25 cellular contexts compared by ENCODE assay signal in genomic region chr7:120460928-120461327, GRCh38.
DNase-seq lines count a peak whose midpoint lies in the region; ATAC-seq, FAIRE-seq and TF ChIP-seq lines count a peak whose summit lies in the region.
"Had no signal": no experiment of that assay in that cellular context is flagged by ENCODE, and none has a peak within 500 bp of the region (broad histone marks: within the 10 kb centered on the region; RNA-seq: fewer than 3 reads in every experiment).

No MANE protein-coding gene starts in this region.

- no peak for TF ChIP-seq POLR2A in GM12892 (IDR thresholded peaks at IDR 0.05; ENCODE audit: low read depth, low read length)

- no peaks in the 10 kb centered on the region for H3K27me3 ChIP-seq in endodermal cell (ENCODE audit: control insufficient read depth, insufficient read depth, low read length, poor library complexity, severe bottlenecking)
- H3K27me3 ChIP-seq: BLaER1 treated with 17β-estradiol and CSF1 and Interleukin-3, amounts not matched to agents 10 nM and 100 nM; heart right ventricle; stomach had no signal

- no peaks in the 10 kb centered on the region for H3K27me3 Mint-ChIP-seq in endodermal cell (ENCODE audit: insufficient read depth)
- no peaks in the 10 kb centered on the region for H3K27me3 Mint-ChIP-seq in activated T-cell treated with anti-CD3 and anti-CD28 coated beads, Interleukin-2, amount 50 U/mL, for 72 hours (ENCODE audit: low read depth)

- H3K27ac Mint-ChIP-seq in endodermal cell = no peak overlapping the region
- H3K27ac Mint-ChIP-seq in activated T-cell treated with anti-CD3 and anti-CD28 coated beads, Interleukin-2, amount 50 U/mL, for 72 hours = no peak overlapping the region
- H3K27ac Mint-ChIP-seq: activated naive CD4-positive, alpha-beta T cell treated with anti-CD3 and anti-CD28 coated beads, Interleukin-2, amount 50 U/mL, for 72 hours; natural killer cell; T-helper 2 cell treated with Interferon-gamma antibody and Interleukin-4, amounts not matched to agents 5 μg/mL and 100 μg/mL, for 36 hours had no signal

- peaks cover 3% of the 10 kb centered on the region for H3K4me1 Mint-ChIP-seq in endodermal cell
- H3K4me1 Mint-ChIP-seq in activated T-cell treated with anti-CD3 and anti-CD28 coated beads, Interleukin-2, amount 50 U/mL, for 72 hours (ENCODE audit: low read depth) = no peaks in the 10 kb centered on the region
- H3K4me1 Mint-ChIP-seq: natural killer cell had no signal

- no peaks in the 10 kb centered on the region for H3K36me3 ChIP-seq in endodermal cell (ENCODE audit: control insufficient read depth, insufficient read depth, low read length)
- H3K36me3 ChIP-seq: heart right ventricle, stomach had no signal

- POLR2A ChIA-PET in RWPE1 (lab: Yijun Ruan, JAX; ENCODE audit: low non-redundant PET) = no interaction called here

- WGBS in endodermal cell (ENCODE audit: insufficient coverage in 1 of 2, insufficient read length in 1 of 2), 2 experiments = 55 to 65% methylated on average over 2 of the region's 2 CpGs

- no peak overlapping the region for H3K9ac ChIP-seq in endodermal cell (ENCODE audit: extremely low read depth, low read length, poor library complexity, severe bottlenecking)
- H3K9ac ChIP-seq: BLaER1 treated with 17β-estradiol and CSF1 and Interleukin-3, amounts not matched to agents 10 nM and 100 nM had no signal

- H3K4me3 ChIP-seq in endodermal cell (ENCODE audit: low read length) = no peak overlapping the region
- H3K4me3 ChIP-seq: BLaER1 treated with 17β-estradiol and CSF1 and Interleukin-3, amounts not matched to agents 10 nM and 100 nM; heart right ventricle; lung; stomach had no signal

- no peak for TF ChIP-seq CTCF in endodermal cell (conservative IDR thresholded peaks at IDR 0.05)
- no peak for TF ChIP-seq CTCF in RWPE1 (conservative IDR thresholded peaks at IDR 0.05; ENCODE audit: low read depth)

- peaks cover 20% of the 10 kb centered on the region for H3K9me3 ChIP-seq in endodermal cell (ENCODE audit: control insufficient read depth, low read length)

- peak; percentile 66 for FAIRE-seq in GM12892 (lab: Jason Lieb, UNC)
- FAIRE-seq: endothelial cell of umbilical vein, frontal cortex, urothelium cell line had no signal

- peaks cover 5% of the 10 kb centered on the region for H3K36me3 Mint-ChIP-seq in endodermal cell (ENCODE audit: low read depth)
- H3K36me3 Mint-ChIP-seq in activated T-cell treated with anti-CD3 and anti-CD28 coated beads, Interleukin-2, amount 50 U/mL, for 72 hours (ENCODE audit: insufficient read depth in 2 of 2) = peaks cover 0 to 4% of the 10 kb centered on the region in 2 donors
- H3K36me3 Mint-ChIP-seq: activated naive CD4-positive, alpha-beta T cell treated with anti-CD3 and anti-CD28 coated beads, Interleukin-2, amount 50 U/mL, for 72 hours had no signal

- DNase-seq in NCI-H1417 (lab: John Stamatoyannopoulos, UW) (peak in 2 of 3 experiments; percentile 33 to 77), NCI-H1417 treated with DMSO at 0.1 percent for 48 hours (lab: John Stamatoyannopoulos, UW) (no peak), GM12892 (ENCODE audit: insufficient read length) (no peak), endodermal cell (peak; percentile 49), RWPE1 (ENCODE audit: low spot score) (no peak), NCI-H128 (lab: John Stamatoyannopoulos, UW; ENCODE audit: unreplicated experiment) (no peak)
- no peak for DNase-seq in activated T-cell treated with anti-CD3 and anti-CD28 coated beads, Interleukin-2, amount 50 U/mL, for 72 hours
- DNase-seq: activated CD4-positive, alpha-beta T cell treated with anti-CD3 and anti-CD28 coated beads for 48 hours; HCEC 1CT; heart right ventricle; natural killer cell; NCI-H187; SHP77 treated with DMSO at 0.1 percent for 48 hours; stimulated activated CD4-positive, alpha-beta T cell treated with anti-CD3 and anti-CD28 coated beads, Interleukin-4, amount 100 ng/mL, for 1 hour; stomach had no signal

- H3K4me3 Mint-ChIP-seq in endodermal cell = no peak overlapping the region
- no peak overlapping the region for H3K4me3 Mint-ChIP-seq in activated T-cell treated with anti-CD3 and anti-CD28 coated beads, Interleukin-2, amount 50 U/mL, for 72 hours
- H3K4me3 Mint-ChIP-seq: natural killer cell; T-helper 2 cell treated with Interferon-gamma antibody and Interleukin-4, amounts not matched to agents 5 μg/mL and 100 μg/mL, for 36 hours had no signal

- H3K27ac ChIP-seq in endodermal cell (ENCODE audit: low read depth, low read length) (no peak overlapping the region), RWPE1 (no peak overlapping the region)
- H3K27ac ChIP-seq: 22Rv1; BLaER1 treated with 17β-estradiol and CSF1 and Interleukin-3, amounts not matched to agents 10 nM and 100 nM; heart right ventricle; stomach; VCaP had no signal

- CTCF ChIA-PET in RWPE1 (lab: Yijun Ruan, JAX) = no interaction called here

- peaks cover 22% of the 10 kb centered on the region for H3K9me3 Mint-ChIP-seq in endodermal cell
- H3K9me3 Mint-ChIP-seq in activated T-cell treated with anti-CD3 and anti-CD28 coated beads, Interleukin-2, amount 50 U/mL, for 72 hours = peaks cover 16% of the 10 kb centered on the region in 2 donors

- peak; percentile 39 for ATAC-seq in HG02885 (IDR thresholded peaks at IDR 0.05; ENCODE audit: poor library complexity, unreplicated experiment)
- ATAC-seq in activated T-cell treated with anti-CD3 and anti-CD28 coated beads, Interleukin-2, amount 50 U/mL, for 72 hours (replicated peaks in 1 of 2) = no peak
- ATAC-seq: activated naive CD4-positive, alpha-beta T cell treated with anti-CD3 and anti-CD28 coated beads, Interleukin-2, amount 50 U/mL, for 72 hours; heart right ventricle; natural killer cell had no signal

- H3K4me1 ChIP-seq in endodermal cell (ENCODE audit: control insufficient read depth, insufficient read depth, low read length) = no peaks in the 10 kb centered on the region
- H3K4me1 ChIP-seq: BLaER1 treated with 17β-estradiol and CSF1 and Interleukin-3, amounts not matched to agents 10 nM and 100 nM; heart right ventricle; stomach had no signal

Comparison
In these comparisons a context has a peak if more than half of its experiments do, and no peak if none do; other contexts are left out.
1. DNase-seq: peak in NCI-H1417 (2 of 3) and endodermal cell (single experiment); none in NCI-H1417 treated with DMSO at 0.1 percent for 48 hours (single experiment), GM12892 (single experiment), RWPE1 (single experiment), activated T-cell treated with anti-CD3 and anti-CD28 coated beads, Interleukin-2, amount 50 U/mL, for 72 hours (0 of 2) and NCI-H128 (single experiment).